2 cellular contexts compared by ENCODE assay signal in genomic region chr7:124810605-124811004, GRCh38.
TF ChIP-seq lines count a peak whose summit lies in the region.

No MANE protein-coding gene starts in this region.

TF ChIP-seq in GM23338, 12 proteins besides CTCF, POLR2A, EP300 and RAD21 (continued from another document):
- no peak for TF ChIP-seq ZNF462 (CRISPR knock-in tag; IDR thresholded peaks at IDR 0.05)

TF ChIP-seq in WTC11, 78 proteins besides CTCF, POLR2A, EP300 and RAD21 (continued from another document):
- TF ChIP-seq ARID4B (CRISPR knock-in tag; IDR thresholded peaks at IDR 0.05; ENCODE audit: borderline replicate concordance), result no peak
